8 cellular contexts compared by ENCODE assay signal in genomic region chr3:57164606-57165573, GRCh38. TPM values are rescaled to one million over a fixed set of nuclear protein-coding genes. Genes with fewer than 3 reads are reported as not detected.
DNase-seq lines count a peak whose midpoint lies in the region; ATAC-seq and TF ChIP-seq lines count a peak whose summit lies in the region.

Gene IL17RD (minus strand): TSS chr3:57165353. CDS start chr3:57165286, 67 bp downstream.

- H3K4me3 Mint-ChIP-seq in activated T-cell treated with anti-CD3 and anti-CD28 coated beads, Interleukin-2, amount 50 U/mL, for 4 hours: peak within 1 kb of the TSS; percentile 84
- peak within 1 kb of the TSS; percentile 99 to 100 (median 99) for H3K4me3 Mint-ChIP-seq in nephron

- DNase-seq in NT2/D1 (ENCODE audit: low read depth, low spot score): peak; percentile 82
- DNase-seq in activated T-cell treated with anti-CD3 and anti-CD28 coated beads, Interleukin-2, amount 50 U/mL, for 4 hours: peak; percentile 29
- DNase-seq in fibroblast of the conjunctiva (ENCODE audit: low read depth): peak; percentile 72
- peak; percentile 51 for DNase-seq in stromal cell of bone marrow (ENCODE audit: low read depth)

- H3K9ac ChIP-seq in ES-I3 (ENCODE audit: low read depth, low read length): peak within 1 kb of the TSS; percentile 88
- H3K9ac ChIP-seq in NT2/D1 (ENCODE audit: insufficient read length, low read depth): peak within 1 kb of the TSS; percentile 86

- ATAC-seq in HG03045 (IDR thresholded peaks at IDR 0.05; ENCODE audit: unreplicated experiment): peak; percentile 43
- ATAC-seq in activated T-cell treated with anti-CD3 and anti-CD28 coated beads, Interleukin-2, amount 50 U/mL, for 4 hours: peak; percentile 65 to 81
- ATAC-seq in GM21786 (IDR thresholded peaks at IDR 0.05; ENCODE audit: unreplicated experiment): no peak

- H3K27me3 ChIP-seq in NT2/D1 (ENCODE audit: insufficient read depth, insufficient read length): peaks cover 63% of the 10 kb centered on the region

- H3K27ac Mint-ChIP-seq in nephron: peak within 1 kb of the TSS; percentile 99

- H3K9me3 Mint-ChIP-seq in activated T-cell treated with anti-CD3 and anti-CD28 coated beads, Interleukin-2, amount 50 U/mL, for 4 hours: no peaks in the 10 kb centered on the region
- H3K9me3 Mint-ChIP-seq in nephron: no peaks in the 10 kb centered on the region

- H3K4me3 ChIP-seq in NT2/D1 (ENCODE audit: insufficient read length, low read depth): peak within 1 kb of the TSS; percentile 70

- H3K4me1 ChIP-seq in ES-I3 (ENCODE audit: insufficient read depth, low read length) (peaks cover 46% of the 10 kb centered on the region), NT2/D1 (ENCODE audit: insufficient read depth, insufficient read length) (peaks cover 24% of the 10 kb centered on the region)

- H3K36me3 Mint-ChIP-seq in activated T-cell treated with anti-CD3 and anti-CD28 coated beads, Interleukin-2, amount 50 U/mL, for 4 hours (ENCODE audit: insufficient read depth): no peaks in the 10 kb centered on the region
- H3K36me3 Mint-ChIP-seq in nephron (ENCODE audit: low read depth): no peaks in the 10 kb centered on the region

- no peak for TF ChIP-seq CTCF in nephron (IDR thresholded peaks at IDR 0.05; ENCODE audit: unreplicated experiment in 3 of 3)

- no peaks in the 10 kb centered on the region for H3K36me3 ChIP-seq in ES-I3 (ENCODE audit: insufficient read depth, low read length)
- H3K36me3 ChIP-seq in NT2/D1 (ENCODE audit: insufficient read depth, insufficient read length, low read length): peaks cover 9% of the 10 kb centered on the region

- peaks cover 63% of the 10 kb centered on the region for H3K27me3 Mint-ChIP-seq in activated T-cell treated with anti-CD3 and anti-CD28 coated beads, Interleukin-2, amount 50 U/mL, for 4 hours (ENCODE audit: low read depth)
- peaks cover 6% of the 10 kb centered on the region for H3K27me3 Mint-ChIP-seq in nephron (ENCODE audit: low read depth)

- H3K4me1 Mint-ChIP-seq in activated T-cell treated with anti-CD3 and anti-CD28 coated beads, Interleukin-2, amount 50 U/mL, for 4 hours (ENCODE audit: low read depth): peaks cover 13% of the 10 kb centered on the region
- peaks cover 61% of the 10 kb centered on the region for H3K4me1 Mint-ChIP-seq in nephron

- no peaks in the 10 kb centered on the region for H3K9me3 ChIP-seq in ES-I3 (ENCODE audit: control insufficient read depth, insufficient read depth, low read length)
- no peaks in the 10 kb centered on the region for H3K9me3 ChIP-seq in NT2/D1 (ENCODE audit: insufficient read depth, low read length)

RNA-seq across cellular contexts. Expression of gene IL17RD, which starts in this region (rescaled TPM):
- under 1 TPM in 2 of 3 donors, not detected in 1; 0.05 to 0.11 TPM for total RNA-seq in activated T-cell treated with anti-CD3 and anti-CD28 coated beads, Interleukin-2, amount 50 U/mL, for 4 hours

Comparison
In these comparisons a context has a peak if more than half of its experiments do, and no peak if none do; other contexts are left out.
1. Peak in DNase-seq and ATAC-seq in activated T-cell treated with anti-CD3 and anti-CD28 coated beads, Interleukin-2, amount 50 U/mL, for 4 hours; RNA of the gene not detected or under 1 TPM.
2. DNase-seq: peak in every context shown above with its lines; median percentile 82 in NT2/D1; 72 in fibroblast of the conjunctiva; 51 in stromal cell of bone marrow; 29 in activated T-cell treated with anti-CD3 and anti-CD28 coated beads, Interleukin-2, amount 50 U/mL, for 4 hours.